In the genomic region with DNA sequence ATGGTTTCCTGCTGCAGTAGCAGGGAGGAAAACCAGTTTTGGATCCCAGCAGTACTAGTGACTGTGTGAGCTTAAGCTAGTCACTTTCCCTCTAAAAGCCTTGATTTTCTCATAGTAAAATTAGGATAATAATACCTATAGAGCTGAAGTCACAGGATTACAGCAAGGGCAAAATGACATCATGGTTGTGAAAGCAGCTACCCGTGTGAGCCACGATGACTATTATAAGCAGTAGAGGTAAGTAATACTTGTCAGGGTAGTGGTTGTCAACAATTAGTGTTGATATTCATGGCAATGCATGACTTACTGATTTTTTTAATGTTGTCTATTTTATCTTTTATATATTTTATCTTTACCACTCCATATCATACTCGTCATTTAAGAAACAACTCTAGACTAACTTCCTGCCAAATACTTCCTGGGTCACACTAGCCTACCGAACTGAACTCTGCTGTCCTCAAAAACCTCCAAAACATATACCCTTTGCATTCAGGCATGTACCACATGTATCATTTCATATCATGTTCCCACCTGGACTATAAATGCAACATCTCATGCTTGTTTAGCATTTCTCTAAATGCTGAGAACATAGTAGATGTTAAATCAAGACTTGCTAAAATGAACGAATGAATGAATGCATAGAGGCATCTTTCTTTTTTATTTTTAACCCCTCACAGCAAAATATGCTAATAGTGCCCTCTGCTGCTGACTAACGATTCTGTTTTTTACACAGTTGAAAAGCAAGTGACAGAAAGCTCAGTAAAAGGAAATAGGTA, we compare ENCODE assay signal across 8 cellular contexts.
DNase-seq lines count a peak whose midpoint lies in the region; ATAC-seq and TF ChIP-seq lines count a peak whose summit lies in the region.

No MANE protein-coding gene starts in this region.

- TF ChIP-seq CTCF in GM12875 (IDR thresholded peaks at IDR 0.05; ENCODE audit: borderline replicate concordance, insufficient read depth, low read depth, low read length) = peak; percentile 37; the same call in 1 of the 2 replicates
- TF ChIP-seq CTCF in breast epithelium (IDR thresholded peaks at IDR 0.05) = peak in 2 of 3 donors; percentile 53 to 62
- peak; percentile 21 to 77 (median 53) for TF ChIP-seq CTCF in prostate gland (IDR thresholded peaks at IDR 0.05)

- peaks cover 8% of the 10 kb centered on the region for H3K4me1 Mint-ChIP-seq in T-helper 17 cell

- no peak for TF ChIP-seq POLR2A in breast epithelium (IDR thresholded peaks at IDR 0.05)
- TF ChIP-seq POLR2A in prostate gland (IDR thresholded peaks at IDR 0.05) = no peak

- H3K36me3 Mint-ChIP-seq in T-helper 17 cell (ENCODE audit: low read depth) = peaks cover 6% of the 10 kb centered on the region

- H3K27me3 ChIP-seq in breast epithelium = no peaks in the 10 kb centered on the region
- no peaks in the 10 kb centered on the region for H3K27me3 ChIP-seq in prostate gland (replicated peaks; ENCODE audit: insufficient read depth)

- H3K4me3 ChIP-seq in GM12875 (ENCODE audit: low read depth, low read length) (no peak overlapping the region), breast epithelium (no peak overlapping the region), prostate gland (no peak overlapping the region)

- DNase-seq in AG08395 (ENCODE audit: low spot score) (peak; percentile 41), NCI-H2171 (lab: John Stamatoyannopoulos, UW) (peak; percentile 10), breast epithelium (ENCODE audit: low spot score in 2 of 2) (no peak), prostate gland (ENCODE audit: low spot score) (no peak), T-helper 17 cell (no peak)

- peak overlapping the region; percentile 7 to 58 for H3K27ac ChIP-seq in breast epithelium
- no peak overlapping the region for H3K27ac ChIP-seq in prostate gland

- H3K36me3 ChIP-seq in breast epithelium (no peaks in the 10 kb centered on the region), prostate gland (no peaks in the 10 kb centered on the region)

- H3K4me3 Mint-ChIP-seq in T-helper 17 cell = no peak overlapping the region

- intact Hi-C loops in breast epithelium (cut with DNase I; ENCODE audit: low total_unique reads) (no loop called here), prostate gland (cut with DNase I) (loop anchor here (5.0 kb wide), 1 partner anchor 676 kb away; no protein-coding TSS in a partner anchor)

- peaks cover 58% of the 10 kb centered on the region for H3K27me3 Mint-ChIP-seq in T-helper 17 cell

- 48% methylated on average over 6 of the region's 6 CpGs for WGBS in prostate gland

- H3K27ac Mint-ChIP-seq in T-helper 17 cell = no peak overlapping the region

- H3K4me1 ChIP-seq in breast epithelium (no peaks in the 10 kb centered on the region), prostate gland (replicated peaks) (no peaks in the 10 kb centered on the region)

- ATAC-seq in GM21825 (IDR thresholded peaks at IDR 0.05; ENCODE audit: unreplicated experiment) (no peak), GM21528 (IDR thresholded peaks at IDR 0.05; ENCODE audit: low FRiP score, unreplicated experiment) (no peak), T-helper 17 cell (no peak)

- H3K9me3 ChIP-seq in breast epithelium (no peaks in the 10 kb centered on the region), prostate gland (no peaks in the 10 kb centered on the region), T-helper 17 cell (ENCODE audit: control insufficient read depth, low read length, poor library complexity, severe bottlenecking) (no peaks in the 10 kb centered on the region)

Comparison
In these comparisons a context has a peak if more than half of its experiments do, and no peak if none do; other contexts are left out.
1. DNase-seq: peak in AG08395 (single experiment) and NCI-H2171 (single experiment); none in breast epithelium (0 of 2), prostate gland (single experiment) and T-helper 17 cell (0 of 3).
2. H3K27ac ChIP-seq: peak in breast epithelium (2 of 2); none in prostate gland (0 of 2).
3. Peak in every context shown above with its lines, with median percentiles within 50 percentile points of each other: CTCF ChIP-seq.